In the genomic region with DNA sequence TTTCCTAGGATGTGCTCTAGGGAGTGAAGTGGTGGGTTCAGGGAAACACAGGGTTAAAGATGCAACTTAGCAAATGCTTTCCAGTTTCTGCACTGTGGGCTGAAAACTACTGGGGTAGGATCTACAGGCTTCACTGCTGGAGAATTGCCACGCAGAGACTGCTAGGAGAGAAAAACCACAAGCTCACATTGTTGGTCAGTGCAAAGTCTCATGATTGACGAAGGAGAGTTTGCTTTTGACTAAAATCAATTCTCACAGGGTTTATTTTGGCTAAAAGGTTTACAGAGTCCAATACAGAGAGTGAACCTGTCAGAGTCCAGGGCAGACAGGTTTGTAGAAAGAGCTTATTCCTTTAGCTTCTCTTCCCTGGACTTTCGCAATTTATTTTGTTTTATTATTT, we compare ENCODE assay signal across 27 cellular contexts.
A peak's percentile ranks its signal among the peaks of the same experiment; 100 is the strongest.
DNase-seq lines count a peak whose midpoint lies in the region; ATAC-seq, FAIRE-seq and TF ChIP-seq lines count a peak whose summit lies in the region.
"Had no signal": no experiment of that assay in that cellular context is flagged by ENCODE, and none has a peak within 500 bp of the region (broad histone marks: within the 10 kb centered on the region; RNA-seq: fewer than 3 reads in every experiment).

No MANE protein-coding gene starts in this region.

- H3K79me2 ChIP-seq in mammary epithelial cell (ENCODE audit: insufficient read depth, low read length): no peaks in the 10 kb centered on the region

- no peaks in the 10 kb centered on the region for H3K36me3 ChIP-seq in mammary epithelial cell (ENCODE audit: insufficient read depth, low read length)
- H3K36me3 ChIP-seq in right lobe of liver: no peaks in the 10 kb centered on the region
- no peaks in the 10 kb centered on the region for H3K36me3 ChIP-seq in WERI-Rb-1
- H3K36me3 ChIP-seq in kidney (ENCODE audit: control insufficient read depth in 1 of 2, insufficient read depth in 2 of 2, low read length in 2 of 2): no peaks in the 10 kb centered on the region
- H3K36me3 ChIP-seq: BLaER1, upper lobe of right lung had no signal

- ATAC-seq in right lobe of liver: peak; percentile 90 to 97 (median 95)
- no peak for ATAC-seq in HG03039 (IDR thresholded peaks at IDR 0.05; ENCODE audit: unreplicated experiment)
- ATAC-seq: HCT116; natural killer cell treated with Interleukin-12 subunit alpha and Interleukin-12 subunit beta and Interleukin-15 and Interleukin-18, amount 100 ng/mL, for 72 hours; upper lobe of right lung had no signal

- no peaks in the 10 kb centered on the region for H3K27me3 ChIP-seq in mammary epithelial cell (ENCODE audit: insufficient read depth, low read length)
- H3K27me3 ChIP-seq in right lobe of liver: no peaks in the 10 kb centered on the region
- H3K27me3 ChIP-seq in WERI-Rb-1 (ENCODE audit: insufficient read depth, low read depth, severe bottlenecking): no peaks in the 10 kb centered on the region
- H3K27me3 ChIP-seq: BLaER1, upper lobe of right lung had no signal

- no TSS peak for BruUV-seq in mammary epithelial cell (replicated peaks; lab: Mats Ljungman, UMichigan)

- H3K36me3 Mint-ChIP-seq in nephron progenitor cell (ENCODE audit: low read depth): no peaks in the 10 kb centered on the region
- H3K36me3 Mint-ChIP-seq: natural killer cell treated with Interleukin-12 subunit alpha and Interleukin-12 subunit beta and Interleukin-15 and Interleukin-18, amount 100 ng/mL, for 72 hours had no signal

- no peaks in the 10 kb centered on the region for H4K20me1 ChIP-seq in mammary epithelial cell (ENCODE audit: insufficient read depth, low read length)
- H4K20me1 ChIP-seq: BLaER1 had no signal

- TF ChIP-seq POLR2A in right lobe of liver (IDR thresholded peaks at IDR 0.05): no peak

- no peak overlapping the region for H3K4me3 Mint-ChIP-seq in nephron progenitor cell
- H3K4me3 Mint-ChIP-seq: natural killer cell treated with Interleukin-12 subunit alpha and Interleukin-12 subunit beta and Interleukin-15 and Interleukin-18, amount 100 ng/mL, for 72 hours; T-helper 1 cell treated with Interleukin-12 subunit alpha and Interleukin-12 subunit beta and Interleukin-4 antibody, amounts not matched to agents 30 μg/mL and 1 μg/mL, for 36 hours had no signal

- no peaks in the 10 kb centered on the region for H3K9me3 Mint-ChIP-seq in nephron progenitor cell
- H3K9me3 Mint-ChIP-seq: T-helper 1 cell treated with Interleukin-12 subunit alpha and Interleukin-12 subunit beta and Interleukin-4 antibody, amounts not matched to agents 30 μg/mL and 1 μg/mL, for 36 hours had no signal

- no peak overlapping the region for H3K9ac ChIP-seq in mammary epithelial cell (ENCODE audit: insufficient read depth, low read length)
- H3K9ac ChIP-seq in kidney (ENCODE audit: low read length in 2 of 2): no peak overlapping the region
- H3K9ac ChIP-seq: BLaER1 had no signal

- H3K27ac Mint-ChIP-seq in nephron progenitor cell: no peak overlapping the region
- H3K27ac Mint-ChIP-seq: natural killer cell treated with Interleukin-12 subunit alpha and Interleukin-12 subunit beta and Interleukin-15 and Interleukin-18, amount 100 ng/mL, for 72 hours; T-helper 1 cell treated with Interleukin-12 subunit alpha and Interleukin-12 subunit beta and Interleukin-4 antibody, amounts not matched to agents 30 μg/mL and 1 μg/mL, for 36 hours had no signal

- H3K4me2 ChIP-seq in mammary epithelial cell (ENCODE audit: insufficient read depth, low read depth, low read length): no peak overlapping the region
- H3K4me2 ChIP-seq: BLaER1 had no signal

- H3K27me3 Mint-ChIP-seq in nephron progenitor cell (ENCODE audit: low read depth, poor library complexity): peaks cover 3% of the 10 kb centered on the region
- H3K27me3 Mint-ChIP-seq: natural killer cell treated with Interleukin-12 subunit alpha and Interleukin-12 subunit beta and Interleukin-15 and Interleukin-18, amount 100 ng/mL, for 72 hours had no signal

- peak; percentile 4 for DNase-seq in AG10803 (ENCODE audit: low read depth)
- peak; percentile 77 to 90 for DNase-seq in NCI-H526 (lab: John Stamatoyannopoulos, UW)
- no peak for DNase-seq in mammary epithelial cell
- peak; percentile 67 to 92 (median 78) for DNase-seq in right lobe of liver
- DNase-seq in WERI-Rb-1: no peak
- no peak for DNase-seq in kidney
- DNase-seq in nephron progenitor cell: no peak
- DNase-seq: activated CD4-positive, alpha-beta T cell treated with anti-CD3 and anti-CD28 coated beads, Interleukin-2, amount 50 U/mL, for 1 hour; activated CD8-positive, alpha-beta memory T cell treated with anti-CD3 and anti-CD28 coated beads, Interleukin-2, amount 50 U/mL, for 48 hours; activated gamma-delta T cell; hippocampal formation; islet precursor cell; KBM-7; NCI-H1092; NCI-H2081; NCI-H446 treated with DMSO at 0.1 percent for 48 hours; SHP77; small intestine; stimulated activated CD4-positive, alpha-beta T cell treated with anti-CD3 and anti-CD28 coated beads, Interleukin-2, amount 100 ng/mL, for 48 hours; upper lobe of right lung had no signal

- H3K4me1 Mint-ChIP-seq in nephron progenitor cell: no peaks in the 10 kb centered on the region

- dilution Hi-C loops in mammary epithelial cell (cut with HindIII; ENCODE audit: low sequenced_read_pairs): no loop called here

- no peaks in the 10 kb centered on the region for H3K9me3 ChIP-seq in mammary epithelial cell (replicated peaks; ENCODE audit: insufficient read depth, low read length)
- no peaks in the 10 kb centered on the region for H3K9me3 ChIP-seq in right lobe of liver
- H3K9me3 ChIP-seq in WERI-Rb-1 (ENCODE audit: severe bottlenecking): no peaks in the 10 kb centered on the region
- no peaks in the 10 kb centered on the region for H3K9me3 ChIP-seq in kidney (ENCODE audit: control insufficient read depth in 1 of 2, low read length in 2 of 2)
- H3K9me3 ChIP-seq: BLaER1, upper lobe of right lung had no signal

- H3K4me1 ChIP-seq in mammary epithelial cell (ENCODE audit: insufficient read depth, low read length) (peaks cover 27% of the 10 kb centered on the region), right lobe of liver (peaks cover 0 to 27% (median 11%) of the 10 kb centered on the region in 4 donors), kidney (ENCODE audit: control insufficient read depth in 1 of 2, insufficient read depth in 1 of 2, low read depth in 1 of 2, low read length in 2 of 2) (no peaks in the 10 kb centered on the region)
- H3K4me1 ChIP-seq: upper lobe of right lung had no signal

- CTCF ChIA-PET in mammary epithelial cell (lab: Charles Lee; ENCODE audit: low non-redundant PET): no interaction called here

- intact Hi-C loops in mammary epithelial cell (cut with micrococcal nuclease): no loop called here
- intact Hi-C loops in right lobe of liver (cut with DNase I): no loop called here
- intact Hi-C loops in kidney (cut with DNase I): no loop called here

- WGBS in mammary epithelial cell (ENCODE audit: low coverage, missing lambda C conversion rate): 48% methylated on average over 3 of the region's 3 CpGs
- WGBS in right lobe of liver (ENCODE audit: insufficient coverage, low coverage, low lambda C conversion rate, missing lambda C conversion rate): 21% methylated on average over 3 of the region's 3 CpGs

- FAIRE-seq in kidney (lab: Jason Lieb, UNC): no peak
- FAIRE-seq: A204.1, G401.6, small intestine had no signal

- H3K27ac ChIP-seq in mammary epithelial cell (ENCODE audit: insufficient read depth, low read depth, low read length): no peak overlapping the region
- H3K27ac ChIP-seq in right lobe of liver: peak overlapping the region; percentile 35 to 90 (median 87)
- H3K27ac ChIP-seq in WERI-Rb-1: no peak overlapping the region
- no peak overlapping the region for H3K27ac ChIP-seq in kidney (ENCODE audit: low read depth in 2 of 2, low read length in 2 of 2)
- H3K27ac ChIP-seq: BLaER1, upper lobe of right lung had no signal

- in situ Hi-C loops in mammary epithelial cell (cut with MboI; ENCODE audit: low sequenced_read_pairs in 2 of 2): no loop called here

- H3K4me3 ChIP-seq in AG10803 (ENCODE audit: low read length) (no peak overlapping the region), mammary epithelial cell (replicated peaks in 1 of 3; ENCODE audit: insufficient read depth in 1 of 3, low read depth in 2 of 3, low read length in 3 of 3) (no peak overlapping the region), right lobe of liver (peak overlapping the region in 1 of 3 donors; percentile 11), WERI-Rb-1 (ENCODE audit: low read depth, low read length) (no peak overlapping the region), kidney (ENCODE audit: low read length in 2 of 2) (no peak overlapping the region)
- H3K4me3 ChIP-seq: BLaER1, upper lobe of right lung had no signal

- H2AFZ ChIP-seq in mammary epithelial cell (ENCODE audit: low read depth, low read length): peak overlapping the region; percentile 49

- no peak for TF ChIP-seq CTCF in AG10803 (conservative IDR thresholded peaks at IDR 0.05; ENCODE audit: low read length)
- no peak for TF ChIP-seq CTCF in mammary epithelial cell (conservative IDR thresholded peaks at IDR 0.05 in 1 of 2, IDR thresholded peaks at IDR 0.05 in 1 of 2; ENCODE audit: extremely low read depth in 1 of 2, insufficient read depth in 1 of 2, low read depth in 1 of 2, low read length in 2 of 2)
- no peak for TF ChIP-seq CTCF in right lobe of liver (IDR thresholded peaks at IDR 0.05)
- no peak for TF ChIP-seq CTCF in WERI-Rb-1 (IDR thresholded peaks at IDR 0.05; ENCODE audit: low read depth, low read length)
- no peak for TF ChIP-seq CTCF in kidney (IDR thresholded peaks at IDR 0.05; ENCODE audit: borderline replicate concordance, extremely low read depth, insufficient read depth)
- no peak for TF ChIP-seq CTCF in nephron progenitor cell (IDR thresholded peaks at IDR 0.05)

Comparison
In these comparisons a context has a peak if more than half of its experiments do, and no peak if none do; other contexts are left out.
1. DNase-seq: peak in AG10803 (single experiment), NCI-H526 (2 of 2) and right lobe of liver (3 of 3); none in mammary epithelial cell (single experiment), WERI-Rb-1 (single experiment), kidney (single experiment) and nephron progenitor cell (single experiment).
2. H3K27ac ChIP-seq: peak in right lobe of liver (3 of 3); none in mammary epithelial cell (single experiment), WERI-Rb-1 (single experiment) and kidney (0 of 2).